ENCODE assay signal across 19 cellular contexts in the genomic region with DNA sequence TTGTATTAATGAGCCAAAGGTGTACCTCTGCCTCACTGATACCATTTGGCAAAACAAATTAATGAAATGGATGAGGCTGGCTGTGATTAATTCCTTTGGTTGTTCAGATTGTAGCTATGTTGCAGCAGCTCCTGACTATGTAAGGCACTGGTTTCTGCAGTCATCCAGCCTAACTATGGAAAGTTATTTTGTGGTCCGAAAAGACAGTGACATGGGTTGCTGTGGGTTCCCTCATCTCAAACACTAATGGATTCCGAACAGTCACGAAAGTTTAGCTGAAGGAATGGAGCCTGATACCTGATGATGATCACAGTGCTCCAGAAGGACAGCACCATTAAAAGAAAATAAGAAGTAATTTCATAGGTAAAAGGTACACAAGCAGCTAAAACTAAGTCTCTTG. TPM values are rescaled to one million over a fixed set of nuclear protein-coding genes. Genes with fewer than 3 reads are reported as not detected.
DNase-seq lines count a peak whose midpoint lies in the region; ATAC-seq and TF ChIP-seq lines count a peak whose summit lies in the region.
"Had no signal": no experiment of that assay in that cellular context is flagged by ENCODE, and none has a peak within 500 bp of the region (broad histone marks: within the 10 kb centered on the region; RNA-seq: fewer than 3 reads in every experiment).

No MANE protein-coding gene starts in this region.

- H3K9me3 ChIP-seq in HUES6 (ENCODE audit: control insufficient read depth, insufficient read depth, low read depth, low read length) (no peaks in the 10 kb centered on the region), neutrophil (no peaks in the 10 kb centered on the region), mammary epithelial cell (replicated peaks; ENCODE audit: insufficient read depth, low read length) (no peaks in the 10 kb centered on the region)
- H3K9me3 ChIP-seq: SJSA1 had no signal

- 89% methylated on average over 3 of the region's 3 CpGs for WGBS in mammary epithelial cell (ENCODE audit: low coverage, missing lambda C conversion rate)

- H3K27ac Mint-ChIP-seq in activated T-cell treated with anti-CD3 and anti-CD28 coated beads, Interleukin-2, amount 50 U/mL, for 24 hours, result peak overlapping the region; percentile 66
- no peak overlapping the region for H3K27ac Mint-ChIP-seq in activated T-cell treated with anti-CD3 and anti-CD28 coated beads, Interleukin-2, amount 50 U/mL, for 72 hours
- H3K27ac Mint-ChIP-seq: HFFc6 had no signal

- H3K4me1 ChIP-seq in HUES6 (ENCODE audit: control insufficient read depth, insufficient read depth, low read length) (no peaks in the 10 kb centered on the region; the same call in 1 of the 2 replicates), neutrophil (ENCODE audit: control insufficient read depth in 1 of 2, insufficient read depth in 1 of 2, low read depth in 1 of 2, low read length in 1 of 2) (peaks cover 9 to 11% of the 10 kb centered on the region in 2 experiments), mammary epithelial cell (ENCODE audit: insufficient read depth, low read length) (no peaks in the 10 kb centered on the region)

- CTCF ChIA-PET in mammary epithelial cell (lab: Charles Lee; ENCODE audit: low non-redundant PET), result no interaction called here

- no peaks in the 10 kb centered on the region for H3K36me3 ChIP-seq in HUES6 (ENCODE audit: control insufficient read depth, insufficient read depth, low read length)
- peaks cover 26% of the 10 kb centered on the region for H3K36me3 ChIP-seq in neutrophil
- no peaks in the 10 kb centered on the region for H3K36me3 ChIP-seq in mammary epithelial cell (ENCODE audit: insufficient read depth, low read length)

- H3K27me3 ChIP-seq in HUES6 (ENCODE audit: control insufficient read depth, insufficient read depth, low read length) (no peaks in the 10 kb centered on the region), neutrophil (no peaks in the 10 kb centered on the region), mammary epithelial cell (ENCODE audit: insufficient read depth, low read length) (no peaks in the 10 kb centered on the region)
- H3K27me3 ChIP-seq: SJSA1 had no signal

- ATAC-seq in activated T-cell treated with anti-CD3 and anti-CD28 coated beads, Interleukin-2, amount 50 U/mL, for 72 hours (replicated peaks in 1 of 2), result no peak

- H3K4me1 Mint-ChIP-seq in activated T-cell treated with anti-CD3 and anti-CD28 coated beads, Interleukin-2, amount 50 U/mL, for 24 hours (ENCODE audit: low read depth), result peaks cover 69% of the 10 kb centered on the region
- peaks cover 77% of the 10 kb centered on the region for H3K4me1 Mint-ChIP-seq in activated T-cell treated with anti-CD3 and anti-CD28 coated beads, Interleukin-2, amount 50 U/mL, for 72 hours (ENCODE audit: low read depth)

- no peaks in the 10 kb centered on the region for H3K27me3 Mint-ChIP-seq in activated T-cell treated with anti-CD3 and anti-CD28 coated beads, Interleukin-2, amount 50 U/mL, for 24 hours
- no peaks in the 10 kb centered on the region for H3K27me3 Mint-ChIP-seq in activated T-cell treated with anti-CD3 and anti-CD28 coated beads, Interleukin-2, amount 50 U/mL, for 72 hours (ENCODE audit: low read depth)

- in situ Hi-C loops in mammary epithelial cell (cut with MboI; ENCODE audit: low sequenced_read_pairs in 2 of 2), result no loop called here

- H3K9me3 Mint-ChIP-seq in activated T-cell treated with anti-CD3 and anti-CD28 coated beads, Interleukin-2, amount 50 U/mL, for 24 hours, result no peaks in the 10 kb centered on the region
- no peaks in the 10 kb centered on the region for H3K9me3 Mint-ChIP-seq in activated T-cell treated with anti-CD3 and anti-CD28 coated beads, Interleukin-2, amount 50 U/mL, for 72 hours
- H3K9me3 Mint-ChIP-seq: HFFc6 had no signal

- peaks cover 38% of the 10 kb centered on the region for H3K36me3 Mint-ChIP-seq in activated T-cell treated with anti-CD3 and anti-CD28 coated beads, Interleukin-2, amount 50 U/mL, for 24 hours (ENCODE audit: low read depth)
- H3K36me3 Mint-ChIP-seq in activated T-cell treated with anti-CD3 and anti-CD28 coated beads, Interleukin-2, amount 50 U/mL, for 72 hours (ENCODE audit: insufficient read depth in 2 of 2), result peaks cover 0 to 4% of the 10 kb centered on the region in 2 donors

- intact Hi-C loops in mammary epithelial cell (cut with micrococcal nuclease) (no loop called here), head of caudate nucleus (cut with DNase I) (no loop called here)

- H3K4me2 ChIP-seq in mammary epithelial cell (ENCODE audit: insufficient read depth, low read depth, low read length), result no peak overlapping the region

- H2AFZ ChIP-seq in mammary epithelial cell (ENCODE audit: low read depth, low read length), result no peak overlapping the region

- H3K9ac ChIP-seq in HUES6 (ENCODE audit: low read length) (no peak overlapping the region), mammary epithelial cell (ENCODE audit: insufficient read depth, low read length) (no peak overlapping the region)

- H3K4me3 ChIP-seq in HUES6 (ENCODE audit: low read depth, low read length) (no peak overlapping the region), coronary artery (no peak overlapping the region), neutrophil (ENCODE audit: low read depth in 1 of 2, low read length in 1 of 2) (no peak overlapping the region), mammary epithelial cell (replicated peaks in 1 of 3; ENCODE audit: insufficient read depth in 1 of 3, low read depth in 2 of 3, low read length in 3 of 3) (no peak overlapping the region)
- H3K4me3 ChIP-seq: SJSA1 had no signal

- H3K27ac ChIP-seq in HUES6 (ENCODE audit: low read depth, low read length) (0 out of 2 replicates have a peak overlapping the region, but pooled peaks have one; percentile 3), coronary artery (no peak overlapping the region), neutrophil (peak overlapping the region; percentile 19), mammary epithelial cell (ENCODE audit: insufficient read depth, low read depth, low read length) (no peak overlapping the region)
- H3K27ac ChIP-seq: SJSA1 had no signal

- H4K20me1 ChIP-seq in mammary epithelial cell (ENCODE audit: insufficient read depth, low read length), result peaks cover 2% of the 10 kb centered on the region

- DNase-seq in activated T-cell treated with anti-CD3 and anti-CD28 coated beads, Interleukin-2, amount 50 U/mL, for 24 hours, result no peak
- DNase-seq in activated T-cell treated with anti-CD3 and anti-CD28 coated beads, Interleukin-2, amount 50 U/mL, for 72 hours, result no peak
- DNase-seq in coronary artery (ENCODE audit: low spot score) (peak; percentile 1), NOMO-1 treated with DMSO at 0.1 percent for 48 hours (lab: John Stamatoyannopoulos, UW; ENCODE audit: unreplicated experiment) (no peak), mammary epithelial cell (no peak), head of caudate nucleus (no peak)
- DNase-seq: 8988T, COR-L47, GDM1, H7, HFFc6, KG1, NCI-H1105 treated with DMSO at 0.1 percent for 48 hours, NCI-H187 treated with DMSO at 0.1 percent for 48 hours, NCI-H345, NCI-H526 had no signal

- no peak overlapping the region for H3K4me3 Mint-ChIP-seq in activated T-cell treated with anti-CD3 and anti-CD28 coated beads, Interleukin-2, amount 50 U/mL, for 24 hours
- no peak overlapping the region for H3K4me3 Mint-ChIP-seq in activated T-cell treated with anti-CD3 and anti-CD28 coated beads, Interleukin-2, amount 50 U/mL, for 72 hours
- H3K4me3 Mint-ChIP-seq: HFFc6 had no signal

- peaks cover 92% of the 10 kb centered on the region for H3K79me2 ChIP-seq in mammary epithelial cell (ENCODE audit: insufficient read depth, low read length)

- TF ChIP-seq CTCF in coronary artery (IDR thresholded peaks at IDR 0.05) (no peak), neutrophil (IDR thresholded peaks at IDR 0.05) (no peak), mammary epithelial cell (conservative IDR thresholded peaks at IDR 0.05 in 1 of 2, IDR thresholded peaks at IDR 0.05 in 1 of 2; ENCODE audit: extremely low read depth in 1 of 2, insufficient read depth in 1 of 2, low read depth in 1 of 2, low read length in 2 of 2) (no peak)

- dilution Hi-C loops in mammary epithelial cell (cut with HindIII; ENCODE audit: low sequenced_read_pairs), result loop anchor here (5.0 kb wide), 1 partner anchor 35 kb away; no protein-coding TSS in a partner anchor

- BruUV-seq in mammary epithelial cell (replicated peaks; lab: Mats Ljungman, UMichigan), result no TSS peak

RNA-seq across cellular contexts. Expression of a gene that starts 42.6 kb away (rescaled TPM):
- total RNA-seq in activated T-cell treated with anti-CD3 and anti-CD28 coated beads, Interleukin-2, amount 50 U/mL, for 72 hours, result 100 to 1,000 TPM; 146 to 197 TPM
- total RNA-seq in mammary epithelial cell, result 100 to 1,000 TPM in 1 of 2 donors, 10 to 100 TPM in 1; 32.2 to 138 TPM
- polyA plus RNA-seq in mammary epithelial cell, result 58.1 TPM
- polyA minus RNA-seq in mammary epithelial cell, result 246 TPM

RNA-seq across cellular contexts. Expression of a gene that starts 55.0 kb away (rescaled TPM):
- under 1 TPM; 0.81 to 0.91 TPM for total RNA-seq in activated T-cell treated with anti-CD3 and anti-CD28 coated beads, Interleukin-2, amount 50 U/mL, for 72 hours
- total RNA-seq in mammary epithelial cell, result 1 to 10 TPM in 1 of 2 donors, under 1 TPM in 1; 0.50 to 2.3 TPM
- polyA plus RNA-seq in mammary epithelial cell, result 3.1 TPM
- not detected for polyA minus RNA-seq in mammary epithelial cell

Comparison
In these comparisons a context has a peak if more than half of its experiments do, and no peak if none do; other contexts are left out.
1. H3K27ac ChIP-seq: peak in HUES6 (single experiment) and neutrophil (single experiment); none in coronary artery (0 of 2) and mammary epithelial cell (single experiment).